8 cellular contexts compared by ENCODE assay signal in genomic region chr7:45917658-45918057, GRCh38. TPM values are rescaled to one million over a fixed set of nuclear protein-coding genes. Genes with fewer than 3 reads are reported as not detected.
A peak's percentile ranks its signal among the peaks of the same experiment; 100 is the strongest.
DNase-seq lines count a peak whose midpoint lies in the region; ATAC-seq and TF ChIP-seq lines count a peak whose summit lies in the region.

No MANE protein-coding gene starts in this region.

- H3K79me2 ChIP-seq in SU-DHL-6 (ENCODE audit: insufficient read depth, low read length) = no peaks in the 10 kb centered on the region

- H2AFZ ChIP-seq in SU-DHL-6 (ENCODE audit: low read depth, low read length, severe bottlenecking) = no peak overlapping the region

- H3K9me3 ChIP-seq in SU-DHL-6 (ENCODE audit: insufficient read depth, low read length) (no peaks in the 10 kb centered on the region), right cardiac atrium (ENCODE audit: control insufficient read depth, low read length) (no peaks in the 10 kb centered on the region), sigmoid colon (no peaks in the 10 kb centered on the region)

- H3K27me3 ChIP-seq in SU-DHL-6 (ENCODE audit: low read length) = no peaks in the 10 kb centered on the region
- no peaks in the 10 kb centered on the region for H3K27me3 ChIP-seq in right cardiac atrium (ENCODE audit: control insufficient read depth, insufficient read depth)
- peaks cover 6 to 38% (median 12%) of the 10 kb centered on the region in 3 donors for H3K27me3 ChIP-seq in sigmoid colon

- H3K4me1 ChIP-seq in right cardiac atrium (ENCODE audit: control insufficient read depth, insufficient read depth, low read length) (peaks cover 5% of the 10 kb centered on the region), sigmoid colon (peaks cover 0 to 54% (median 47%) of the 10 kb centered on the region in 4 donors)

- H3K9ac ChIP-seq in SU-DHL-6 (ENCODE audit: low read length) = no peak overlapping the region

- H3K36me3 ChIP-seq in SU-DHL-6 (ENCODE audit: low read length) (no peaks in the 10 kb centered on the region), sigmoid colon (peaks cover 0 to 30% (median 11%) of the 10 kb centered on the region in 4 donors)

- H4K20me1 ChIP-seq in SU-DHL-6 (ENCODE audit: low read depth, low read length) = no peaks in the 10 kb centered on the region

- H3K27ac ChIP-seq in SU-DHL-6 (ENCODE audit: low read depth, low read length) = no peak overlapping the region
- no peak overlapping the region for H3K27ac ChIP-seq in right cardiac atrium (ENCODE audit: low read length)
- peak overlapping the region in 1 of 4 donors; percentile 81 for H3K27ac ChIP-seq in sigmoid colon

- peak; percentile 89 for TF ChIP-seq CTCF in LNCAP (IDR thresholded peaks at IDR 0.05)
- peak; percentile 97 for TF ChIP-seq CTCF in SU-DHL-6 (IDR thresholded peaks at IDR 0.05; ENCODE audit: insufficient read depth, low read length, poor library complexity, severe bottlenecking)
- peak; percentile 63 to 93 (median 78) for TF ChIP-seq CTCF in sigmoid colon (IDR thresholded peaks at IDR 0.05)

- H3K4me2 ChIP-seq in SU-DHL-6 (ENCODE audit: low read depth, low read length, poor library complexity, severe bottlenecking) = no peak overlapping the region

- intact Hi-C loops in right cardiac atrium (cut with DNase I) (loop anchor here in 3 of 4 donors (2.0 to 10.0 kb wide), 5 partner anchors 1170 to 1317 kb away; no protein-coding TSS in a partner anchor), sigmoid colon (cut with DNase I) (no loop called here)

- no peak for TF ChIP-seq POLR2A in sigmoid colon (IDR thresholded peaks at IDR 0.05)

- no peaks in the 10 kb centered on the region for H3F3A ChIP-seq in SU-DHL-6 (ENCODE audit: insufficient read depth)

- ATAC-seq in GM21515 (IDR thresholded peaks at IDR 0.05; ENCODE audit: unreplicated experiment) (peak; percentile 68), right cardiac atrium (peak; percentile 29 to 57), GM19397 (IDR thresholded peaks at IDR 0.05; ENCODE audit: unreplicated experiment) (no peak)

- no peaks in the 10 kb centered on the region for H3K9me2 ChIP-seq in SU-DHL-6 (replicated peaks; ENCODE audit: insufficient read depth, low read length)

- TF ChIP-seq EP300 in sigmoid colon (IDR thresholded peaks at IDR 0.05) = no peak

- H3K4me3 ChIP-seq in SU-DHL-6 (ENCODE audit: insufficient read depth, low read length, poor library complexity, severe bottlenecking) = no peak overlapping the region
- H3K4me3 ChIP-seq in right cardiac atrium (ENCODE audit: low read length) = peak overlapping the region; percentile 9
- peak overlapping the region in 3 of 4 donors; percentile 13 to 66 (median 56) for H3K4me3 ChIP-seq in sigmoid colon

- 6% methylated on average over 15 of the region's 15 CpGs for WGBS in right cardiac atrium
- 5 to 8% methylated on average over 15 of the region's 15 CpGs for WGBS in sigmoid colon, 2 donors

- DNase-seq in DMS79 (lab: John Stamatoyannopoulos, UW) = peak; percentile 32
- DNase-seq in amygdala (lab: John Stamatoyannopoulos, UW) = peak in 49 of 56 donors; percentile 15 to 84 (median 49)
- DNase-seq in right cardiac atrium = peak; percentile 82 to 93 (median 91)
- DNase-seq in sigmoid colon = peak; percentile 87

RNA-seq across cellular contexts. Expression of gene IGFBP3, which starts 3.4 kb away (rescaled TPM):
- total RNA-seq in right cardiac atrium (100 to 1,000 TPM in 1 of 4 donors, 10 to 100 TPM in 3; 90.6 to 212 (median 97.5) TPM), sigmoid colon (100 to 1,000 TPM in 3 of 4 donors, 10 to 100 TPM in 1; 54.0 to 330 (median 177) TPM)
- polyA plus RNA-seq in right cardiac atrium (117 TPM), sigmoid colon (10 to 100 TPM in 1 of 3 donors, 1 to 10 TPM in 2; 4.8 to 44.9 (median 5.3) TPM)

RNA-seq across cellular contexts. Expression of gene IGFBP1, which starts 29.4 kb away (rescaled TPM):
- total RNA-seq in right cardiac atrium = under 1 TPM in 1 of 4 donors, not detected in 3; 0.25 TPM
- polyA plus RNA-seq in right cardiac atrium = 0.14 TPM
- not detected for total RNA-seq in sigmoid colon
- not detected for polyA plus RNA-seq in sigmoid colon

RNA-seq across cellular contexts. Expression of gene CCDC201, which starts 44.8 kb away (rescaled TPM):
- total RNA-seq in right cardiac atrium (not detected), sigmoid colon (not detected)
- polyA plus RNA-seq in right cardiac atrium (not detected), sigmoid colon (not detected)

Comparison
In these comparisons a context has a peak if more than half of its experiments do, and no peak if none do; other contexts are left out.
1. DNase-seq: peak in every context shown above with its lines; median percentile 91 in right cardiac atrium; 87 in sigmoid colon; 49 in amygdala; 32 in DMS79.